ENCODE assay signal across 9 cellular contexts in the genomic region with DNA sequence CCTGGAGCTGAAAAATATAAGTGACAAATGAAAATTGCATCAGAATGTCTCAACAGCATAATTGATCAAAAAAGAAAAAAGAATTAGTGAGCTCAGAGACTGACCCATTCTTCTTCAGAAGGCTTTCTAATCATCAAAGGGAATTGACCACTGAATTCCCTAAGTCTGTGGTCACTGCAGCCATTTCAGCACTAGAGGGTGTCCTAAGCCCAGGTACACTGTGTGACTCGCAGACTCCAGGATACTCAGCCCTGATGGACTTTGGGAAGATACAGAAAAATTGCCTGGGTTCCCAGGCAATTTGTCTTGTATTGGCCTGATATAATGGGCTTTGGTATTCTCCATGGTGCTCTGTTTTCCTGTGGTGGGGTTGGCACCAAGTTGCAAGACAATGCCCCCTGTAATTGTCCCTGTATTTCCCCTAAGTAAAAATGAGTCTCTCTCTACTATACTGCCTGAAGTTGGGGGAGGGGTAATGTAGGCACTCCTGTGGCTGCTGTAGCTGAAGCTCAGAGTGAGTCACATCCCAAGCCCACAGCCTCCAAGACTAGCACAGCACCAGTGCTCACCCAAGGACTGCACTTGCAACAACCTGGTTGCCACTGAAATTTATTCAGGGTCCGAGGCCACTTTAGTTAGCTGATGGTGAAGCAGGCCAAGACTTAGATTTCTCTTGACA.
DNase-seq lines count a peak whose midpoint lies in the region; ATAC-seq and TF ChIP-seq lines count a peak whose summit lies in the region.
"Had no signal": no experiment of that assay in that cellular context is flagged by ENCODE, and none has a peak within 500 bp of the region (broad histone marks: within the 10 kb centered on the region; RNA-seq: fewer than 3 reads in every experiment).

No MANE protein-coding gene starts in this region.

- no peak overlapping the region for H3K4me3 Mint-ChIP-seq in CD4-positive, alpha-beta memory T cell
- no peak overlapping the region for H3K4me3 Mint-ChIP-seq in activated CD8-positive, alpha-beta T cell treated with anti-CD3 and anti-CD28 coated beads, Interleukin-2, amount 10 ng/mL, durations not matched to agents 7 days and 5 days

- H3K4me3 ChIP-seq in MM.1S (ENCODE audit: low read length): no peak overlapping the region
- no peak overlapping the region for H3K4me3 ChIP-seq in CD4-positive, alpha-beta memory T cell (ENCODE audit: low read length in 2 of 2)
- H3K4me3 ChIP-seq: K562 had no signal

- H3F3A ChIP-seq in MM.1S (ENCODE audit: insufficient read depth, low read length): no peaks in the 10 kb centered on the region

- no peak overlapping the region for H3K27ac ChIP-seq in MM.1S (ENCODE audit: low read length)
- H3K27ac ChIP-seq in CD4-positive, alpha-beta memory T cell (ENCODE audit: low read depth, low read length): no peak overlapping the region

- H3K9ac ChIP-seq in MM.1S (ENCODE audit: low read length): no peak overlapping the region

- no peaks in the 10 kb centered on the region for H3K9me3 ChIP-seq in MM.1S (replicated peaks; ENCODE audit: insufficient read depth, low read length)
- no peaks in the 10 kb centered on the region for H3K9me3 ChIP-seq in CD4-positive, alpha-beta memory T cell (ENCODE audit: control insufficient read depth in 1 of 2, low read length in 2 of 2)

- H3K27me3 Mint-ChIP-seq in CD4-positive, alpha-beta memory T cell: no peaks in the 10 kb centered on the region
- H3K27me3 Mint-ChIP-seq in activated CD8-positive, alpha-beta T cell treated with anti-CD3 and anti-CD28 coated beads, Interleukin-2, amount 10 ng/mL, durations not matched to agents 7 days and 5 days (ENCODE audit: low read depth): no peaks in the 10 kb centered on the region

- no peak overlapping the region for H3K4me2 ChIP-seq in MM.1S (ENCODE audit: low read depth, low read length)

- peaks cover 0 to 38% (median 9%) of the 10 kb centered on the region in 8 donors for H3K9me3 Mint-ChIP-seq in CD4-positive, alpha-beta memory T cell
- H3K9me3 Mint-ChIP-seq in activated CD8-positive, alpha-beta T cell treated with anti-CD3 and anti-CD28 coated beads, Interleukin-2, amount 10 ng/mL, durations not matched to agents 7 days and 5 days (ENCODE audit: insufficient read depth): peaks cover 5% of the 10 kb centered on the region

- DNase-seq in DMS114 treated with DMSO at 0.1 percent for 48 hours (lab: John Stamatoyannopoulos, UW; ENCODE audit: unreplicated experiment) (peak; percentile 2), MM.1S (peak; percentile 33), T47D (ENCODE audit: low read depth in 1 of 2, low spot score in 1 of 2) (peak; percentile 23 to 67), lung microvascular endothelial cell (ENCODE audit: low read depth in 2 of 2) (peak; percentile 44 to 70), activated T-cell treated with anti-CD3 and anti-CD28 coated beads for 4 hours (no peak)
- no peak for DNase-seq in CD4-positive, alpha-beta memory T cell
- no peak for DNase-seq in activated CD8-positive, alpha-beta T cell treated with anti-CD3 and anti-CD28 coated beads, Interleukin-2, amount 10 ng/mL, durations not matched to agents 7 days and 5 days

- no peaks in the 10 kb centered on the region for H3K4me1 ChIP-seq in MM.1S (ENCODE audit: low read length)
- H3K4me1 ChIP-seq in CD4-positive, alpha-beta memory T cell (ENCODE audit: insufficient read depth, low read length): no peaks in the 10 kb centered on the region

- no peaks in the 10 kb centered on the region for H3K36me3 ChIP-seq in MM.1S (replicated peaks; ENCODE audit: insufficient read depth, low read length)
- H3K36me3 ChIP-seq in CD4-positive, alpha-beta memory T cell (ENCODE audit: insufficient read depth, low read length): no peaks in the 10 kb centered on the region

- intact Hi-C loops in CD4-positive, alpha-beta memory T cell (cut with micrococcal nuclease): no loop called here

- no peaks in the 10 kb centered on the region for H3K9me2 ChIP-seq in MM.1S (replicated peaks; ENCODE audit: insufficient read depth, low read length)

- no peak overlapping the region for H3K27ac Mint-ChIP-seq in CD4-positive, alpha-beta memory T cell
- H3K27ac Mint-ChIP-seq in activated CD8-positive, alpha-beta T cell treated with anti-CD3 and anti-CD28 coated beads, Interleukin-2, amount 10 ng/mL, durations not matched to agents 7 days and 5 days: no peak overlapping the region

- H2AFZ ChIP-seq in MM.1S (ENCODE audit: low read length): no peak overlapping the region

- H4K20me1 ChIP-seq in MM.1S (ENCODE audit: insufficient read depth, low read length): no peaks in the 10 kb centered on the region

- no peak for ATAC-seq in HG03571 (IDR thresholded peaks at IDR 0.05; ENCODE audit: unreplicated experiment)
- no peak for ATAC-seq in activated CD8-positive, alpha-beta T cell treated with anti-CD3 and anti-CD28 coated beads, Interleukin-2, amount 10 ng/mL, durations not matched to agents 7 days and 5 days
- ATAC-seq: K562 had no signal

- POLR2A ChIA-PET in CD4-positive, alpha-beta memory T cell (lab: Charles Lee; ENCODE audit: partially characterized antibody): no interaction called here
- POLR2A ChIA-PET in activated CD8-positive, alpha-beta T cell treated with anti-CD3 and anti-CD28 coated beads, Interleukin-2, amount 10 ng/mL, durations not matched to agents 7 days and 5 days (lab: Charles Lee): no interaction called here

- H3K79me2 ChIP-seq in MM.1S (ENCODE audit: low read length): no peaks in the 10 kb centered on the region

- in situ Hi-C loops in T47D (cut with HindIII; ENCODE audit: low pct_unique_long_range_greater_than_20kb, low sequenced_read_pairs): no loop called here

- H3K36me3 Mint-ChIP-seq in CD4-positive, alpha-beta memory T cell: peaks cover 0 to 1% of the 10 kb centered on the region in 2 donors
- H3K36me3 Mint-ChIP-seq in activated CD8-positive, alpha-beta T cell treated with anti-CD3 and anti-CD28 coated beads, Interleukin-2, amount 10 ng/mL, durations not matched to agents 7 days and 5 days (ENCODE audit: low read depth): no peaks in the 10 kb centered on the region

- H3K27me3 ChIP-seq in MM.1S (replicated peaks; ENCODE audit: insufficient read depth, low read length): no peaks in the 10 kb centered on the region
- no peaks in the 10 kb centered on the region for H3K27me3 ChIP-seq in CD4-positive, alpha-beta memory T cell (ENCODE audit: insufficient read depth, low read length)

- TF ChIP-seq CTCF in MM.1S (IDR thresholded peaks at IDR 0.05; ENCODE audit: low read length): peak; percentile 51

- no peaks in the 10 kb centered on the region for H3K4me1 Mint-ChIP-seq in CD4-positive, alpha-beta memory T cell
- no peaks in the 10 kb centered on the region for H3K4me1 Mint-ChIP-seq in activated CD8-positive, alpha-beta T cell treated with anti-CD3 and anti-CD28 coated beads, Interleukin-2, amount 10 ng/mL, durations not matched to agents 7 days and 5 days (ENCODE audit: low read depth)

- CTCF ChIA-PET in CD4-positive, alpha-beta memory T cell (lab: Charles Lee; ENCODE audit: partially characterized antibody): no interaction called here
- CTCF ChIA-PET in activated CD8-positive, alpha-beta T cell treated with anti-CD3 and anti-CD28 coated beads, Interleukin-2, amount 10 ng/mL, durations not matched to agents 7 days and 5 days (lab: Charles Lee): no interaction called here

Comparison
In these comparisons a context has a peak if more than half of its experiments do, and no peak if none do; other contexts are left out.
1. DNase-seq: peak in DMS114 treated with DMSO at 0.1 percent for 48 hours (single experiment), MM.1S (single experiment), T47D (2 of 2) and lung microvascular endothelial cell (2 of 2); none in activated T-cell treated with anti-CD3 and anti-CD28 coated beads for 4 hours (single experiment), CD4-positive, alpha-beta memory T cell (0 of 5) and activated CD8-positive, alpha-beta T cell treated with anti-CD3 and anti-CD28 coated beads, Interleukin-2, amount 10 ng/mL, durations not matched to agents 7 days and 5 days (single experiment).